In the genomic region with DNA sequence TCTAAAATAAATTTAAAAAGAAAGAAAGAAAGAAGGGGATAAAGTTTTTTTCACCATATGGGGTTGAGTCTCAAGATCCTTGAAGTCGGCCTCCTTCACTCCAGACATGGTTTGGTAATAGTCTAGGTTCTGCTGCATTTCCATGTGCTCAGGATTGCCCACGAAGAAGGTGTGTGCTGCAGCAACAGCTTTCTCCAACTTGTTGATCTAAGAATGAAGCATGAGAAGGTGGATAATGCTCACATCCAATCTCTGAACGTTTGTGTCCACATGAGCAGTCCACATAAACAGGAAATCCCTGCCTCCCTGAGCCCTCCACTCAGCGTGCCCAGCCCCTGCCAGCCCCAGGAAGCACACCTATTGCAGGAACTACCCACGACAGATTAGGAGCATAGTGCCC, we compare ENCODE assay signal across 31 cellular contexts. TPM values are rescaled to one million over a fixed set of nuclear protein-coding genes. Genes with fewer than 3 reads are reported as not detected.
DNase-seq lines count a peak whose midpoint lies in the region; ATAC-seq, FAIRE-seq and TF ChIP-seq lines count a peak whose summit lies in the region.
"Had no signal": no experiment of that assay in that cellular context is flagged by ENCODE, and none has a peak within 500 bp of the region (broad histone marks: within the 10 kb centered on the region; RNA-seq: fewer than 3 reads in every experiment).

No MANE protein-coding gene starts in this region.

- DNase-seq in activated T-cell treated with anti-CD3 and anti-CD28 coated beads, Interleukin-2, amount 50 U/mL, for 24 hours: no peak
- no peak for DNase-seq in activated T-cell treated with anti-CD3 and anti-CD28 coated beads, Interleukin-2, amount 50 U/mL, for 72 hours
- no peak for DNase-seq in K562 (ENCODE audit: extremely low read depth in 1 of 4, low spot score in 3 of 4)
- DNase-seq in T-helper 2 cell: no peak
- no peak for DNase-seq in CD8-positive, alpha-beta memory T cell
- DNase-seq in transverse colon: no peak
- DNase-seq: AML-193; CD8-positive, alpha-beta T cell; DMS 273 treated with DMSO at 0.1 percent for 48 hours; DMS79; GF-D8; GM23248; H7; NCI-H1092 treated with DMSO at 0.1 percent for 48 hours; NCI-H1436; NCI-H187 treated with DMSO at 0.1 percent for 48 hours; NCI-H2171 treated with DMSO at 0.1 percent for 48 hours; NCI-H345; NCI-H524; NCI-H774; PC-3; SJCRH30 had no signal

- peak overlapping the region; percentile 47 for H3K27ac Mint-ChIP-seq in activated T-cell treated with anti-CD3 and anti-CD28 coated beads, Interleukin-2, amount 50 U/mL, for 24 hours
- no peak overlapping the region for H3K27ac Mint-ChIP-seq in activated T-cell treated with anti-CD3 and anti-CD28 coated beads, Interleukin-2, amount 50 U/mL, for 72 hours
- H3K27ac Mint-ChIP-seq in CD8-positive, alpha-beta memory T cell: peak overlapping the region in 1 of 8 donors; percentile 51
- H3K27ac Mint-ChIP-seq: CD8-positive, alpha-beta T cell had no signal

- H4K20me1 ChIP-seq in K562 (replicated peaks; ENCODE audit: control insufficient read depth, insufficient read depth, low read length): peaks cover 15% of the 10 kb centered on the region

- H3K36me3 Mint-ChIP-seq in activated T-cell treated with anti-CD3 and anti-CD28 coated beads, Interleukin-2, amount 50 U/mL, for 24 hours (ENCODE audit: low read depth): peaks cover 55% of the 10 kb centered on the region
- H3K36me3 Mint-ChIP-seq in activated T-cell treated with anti-CD3 and anti-CD28 coated beads, Interleukin-2, amount 50 U/mL, for 72 hours (ENCODE audit: insufficient read depth in 2 of 2): peaks cover 3 to 6% of the 10 kb centered on the region in 2 donors
- peaks cover 0 to 43% (median 10%) of the 10 kb centered on the region in 3 donors for H3K36me3 Mint-ChIP-seq in CD8-positive, alpha-beta memory T cell

- TF ChIP-seq EP300 in K562 (IDR thresholded peaks at IDR 0.05; ENCODE audit: low read length) (no peak), transverse colon (IDR thresholded peaks at IDR 0.05; ENCODE audit: low read depth) (no peak)

- H3K27me3 ChIP-seq in K562 (ENCODE audit: control insufficient read depth in 2 of 2, insufficient read depth in 2 of 2, low read length in 2 of 2) (no peaks in the 10 kb centered on the region), mucosa of stomach (ENCODE audit: control insufficient read depth, insufficient read depth, low read length) (no peaks in the 10 kb centered on the region), transverse colon (no peaks in the 10 kb centered on the region)
- no peaks in the 10 kb centered on the region for H3K27me3 ChIP-seq in CD8-positive, alpha-beta memory T cell (ENCODE audit: insufficient read depth, low read length, poor library complexity, severe bottlenecking)
- H3K27me3 ChIP-seq: SJCRH30 had no signal

- TF ChIP-seq RAD21 in K562 (CRISPR knock-in tag; conservative IDR thresholded peaks at IDR 0.05 in 1 of 2, IDR thresholded peaks at IDR 0.05 in 1 of 2): no peak

- H3K4me3 ChIP-seq in HEK293 (ENCODE audit: low read depth, low read length) (no peak overlapping the region), K562 (no peak overlapping the region), mucosa of stomach (ENCODE audit: low read length) (no peak overlapping the region), transverse colon (no peak overlapping the region)
- no peak overlapping the region for H3K4me3 ChIP-seq in CD8-positive, alpha-beta memory T cell (ENCODE audit: low read length)
- H3K4me3 ChIP-seq: GM23248, SJCRH30 had no signal

- peaks cover 5% of the 10 kb centered on the region for H3K4me1 Mint-ChIP-seq in activated T-cell treated with anti-CD3 and anti-CD28 coated beads, Interleukin-2, amount 50 U/mL, for 24 hours (ENCODE audit: low read depth)
- H3K4me1 Mint-ChIP-seq in activated T-cell treated with anti-CD3 and anti-CD28 coated beads, Interleukin-2, amount 50 U/mL, for 72 hours (ENCODE audit: low read depth): no peaks in the 10 kb centered on the region
- peaks cover 0 to 8% (median 4%) of the 10 kb centered on the region in 3 donors for H3K4me1 Mint-ChIP-seq in CD8-positive, alpha-beta memory T cell

- TF ChIP-seq POLR2A in K562 (conservative IDR thresholded peaks at IDR 0.05) (no peak), transverse colon (IDR thresholded peaks at IDR 0.05) (no peak)

- no peaks in the 10 kb centered on the region for H3K4me1 ChIP-seq in HEK293 (ENCODE audit: control insufficient read depth, insufficient read depth, low read length)
- peaks cover 8 to 22% of the 10 kb centered on the region in 2 experiments; a peak in 3 of 5 replicates for H3K4me1 ChIP-seq in K562 (replicated peaks in 1 of 2; ENCODE audit: control insufficient read depth in 2 of 2, insufficient read depth in 2 of 2, low read length in 2 of 2)
- H3K4me1 ChIP-seq in mucosa of stomach (ENCODE audit: control insufficient read depth, insufficient read depth, low read length): peaks cover 6% of the 10 kb centered on the region
- peaks cover 15% of the 10 kb centered on the region for H3K4me1 ChIP-seq in CD8-positive, alpha-beta memory T cell (ENCODE audit: insufficient read depth, low read length)
- H3K4me1 ChIP-seq in transverse colon: peaks cover 5 to 17% (median 10%) of the 10 kb centered on the region in 4 donors

- no peaks in the 10 kb centered on the region for H3K27me3 Mint-ChIP-seq in activated T-cell treated with anti-CD3 and anti-CD28 coated beads, Interleukin-2, amount 50 U/mL, for 24 hours
- H3K27me3 Mint-ChIP-seq in activated T-cell treated with anti-CD3 and anti-CD28 coated beads, Interleukin-2, amount 50 U/mL, for 72 hours (ENCODE audit: low read depth): no peaks in the 10 kb centered on the region
- H3K27me3 Mint-ChIP-seq in CD8-positive, alpha-beta memory T cell: no peaks in the 10 kb centered on the region

- no peak overlapping the region for H3K4me3 Mint-ChIP-seq in activated T-cell treated with anti-CD3 and anti-CD28 coated beads, Interleukin-2, amount 50 U/mL, for 24 hours
- H3K4me3 Mint-ChIP-seq in activated T-cell treated with anti-CD3 and anti-CD28 coated beads, Interleukin-2, amount 50 U/mL, for 72 hours: no peak overlapping the region
- H3K4me3 Mint-ChIP-seq in CD8-positive, alpha-beta memory T cell: peak overlapping the region in 1 of 7 donors; percentile 24
- H3K4me3 Mint-ChIP-seq: CD8-positive, alpha-beta T cell had no signal

- intact Hi-C loops in K562 (cut with micrococcal nuclease) (no loop called here), transverse colon (cut with DNase I; ENCODE audit: low total_unique reads) (loop anchor here (10.0 kb wide), 1 partner anchor 427 kb away; the partner anchor contains the start of gene FOXJ3)

- H3K4me2 ChIP-seq in K562 (ENCODE audit: insufficient read depth, low read length): no peak overlapping the region
- H3K4me2 ChIP-seq: KMS-11 had no signal

- BruUV-seq in K562 (replicated peaks; lab: Mats Ljungman, UMichigan): no TSS peak

- FAIRE-seq in K562 (lab: Jason Lieb, UNC): no peak
- FAIRE-seq: A204.1, GM12892 had no signal

- in situ Hi-C loops in K562 (cut with MboI) (no loop called here), transverse colon (cut with MboI; ENCODE audit: low pct_ligation_motif_present in 1 of 4, low pct_unique_long_range_greater_than_20kb in 1 of 4, low sequenced_read_pairs in 3 of 4) (loop anchor here in 3 of 4 donors (10.0 to 25.0 kb wide), 2 partner anchors 425 to 427 kb away; partner anchors contain the start of gene FOXJ3 (in 3 of the 3))

- CTCF ChIA-PET in HEK293 (lab: Yijun Ruan, JAX): interaction anchor here (0.6 to 0.9 kb wide), 3 partner anchors 31 to 335 kb away, joined by 3 to 4 read pairs (median 4); no protein-coding TSS in a partner anchor
- CTCF ChIA-PET in K562 (lab: Yijun Ruan, JAX; ENCODE audit: low intra/inter-chr PET ratio): no interaction called here
- CTCF ChIA-PET in CD8-positive, alpha-beta memory T cell (lab: Charles Lee): interaction anchor here (0.6 to 1.1 kb wide), 2 partner anchors 84 to 219 kb away, joined by 3 read pairs; partner anchors contain the start of gene ZNF691

- POLR2A ChIA-PET in HEK293 (lab: Yijun Ruan, JAX) (no interaction called here), K562 (lab: Yijun Ruan, JAX) (interaction anchor here (0.6 to 1.3 kb wide), 3 partner anchors 10 to 80 kb away, joined by 3 to 4 read pairs (median 3); partner anchors contain the start of gene YBX1)
- POLR2A ChIA-PET in CD8-positive, alpha-beta memory T cell (lab: Charles Lee): no interaction called here

- peaks cover 31% of the 10 kb centered on the region for H3K79me2 ChIP-seq in K562 (ENCODE audit: control insufficient read depth, insufficient read depth, low read length)

- H3K36me3 ChIP-seq in HEK293 (ENCODE audit: control insufficient read depth in 2 of 2, insufficient read depth in 1 of 2, low read length in 2 of 2) (peaks cover 17 to 52% of the 10 kb centered on the region in 2 experiments), K562 (ENCODE audit: control insufficient read depth, insufficient read depth, low read length) (peaks cover 39% of the 10 kb centered on the region), mucosa of stomach (ENCODE audit: control insufficient read depth, insufficient read depth, low read length) (no peaks in the 10 kb centered on the region), transverse colon (peaks cover 0 to 18% (median 2%) of the 10 kb centered on the region in 4 donors)
- H3K36me3 ChIP-seq in CD8-positive, alpha-beta memory T cell (ENCODE audit: insufficient read depth, low read length): peaks cover 19% of the 10 kb centered on the region

- H3K9me3 ChIP-seq in HEK293 (ENCODE audit: control insufficient read depth, insufficient read depth, low read depth, low read length): no peaks in the 10 kb centered on the region
- no peaks in the 10 kb centered on the region for H3K9me3 ChIP-seq in K562 (replicated peaks; ENCODE audit: control insufficient read depth, insufficient read depth, low read depth, low read length)
- no peaks in the 10 kb centered on the region for H3K9me3 ChIP-seq in mucosa of stomach (ENCODE audit: control insufficient read depth, low read length)
- H3K9me3 ChIP-seq in CD8-positive, alpha-beta memory T cell (ENCODE audit: low read length): no peaks in the 10 kb centered on the region
- H3K9me3 ChIP-seq in transverse colon: no peaks in the 10 kb centered on the region
- H3K9me3 ChIP-seq: SJCRH30 had no signal

- 79% methylated on average over 5 of the region's 5 CpGs for WGBS in K562 (ENCODE audit: insufficient coverage, low coverage, missing lambda C conversion rate)
- 53% methylated on average over 5 of the region's 5 CpGs; no CpG with 5 or more reads in 1 of the 2 donors for WGBS in transverse colon (ENCODE audit: low coverage in 1 of 2), 2 donors

- H2AFZ ChIP-seq in K562 (ENCODE audit: low read depth, low read length): no peak overlapping the region
- H2AFZ ChIP-seq: GM23248 had no signal

- H3K9ac ChIP-seq in K562 (ENCODE audit: insufficient read depth in 1 of 2, low read depth in 2 of 2, low read length in 2 of 2): no peak overlapping the region; a peak in 1 of 4 replicates
- H3K9ac ChIP-seq in mucosa of stomach (ENCODE audit: low read length): peak overlapping the region; percentile 28
- H3K9ac ChIP-seq: GM23248, KMS-11 had no signal

- H3K9me1 ChIP-seq in K562 (ENCODE audit: control insufficient read depth, insufficient read depth, low read length): no peaks in the 10 kb centered on the region

- H3K27ac ChIP-seq in HEK293 (ENCODE audit: extremely low read depth, low read depth, low read length) (no peak overlapping the region), K562 (ENCODE audit: extremely low read depth, low read depth, low read length) (no peak overlapping the region), transverse colon (no peak overlapping the region)
- H3K27ac ChIP-seq in CD8-positive, alpha-beta memory T cell (ENCODE audit: low read depth, low read length): no peak overlapping the region
- H3K27ac ChIP-seq: C4-2B, GM23248, KMS-11, SJCRH30 had no signal

- no peaks in the 10 kb centered on the region for H3K9me3 Mint-ChIP-seq in activated T-cell treated with anti-CD3 and anti-CD28 coated beads, Interleukin-2, amount 50 U/mL, for 24 hours
- no peaks in the 10 kb centered on the region for H3K9me3 Mint-ChIP-seq in activated T-cell treated with anti-CD3 and anti-CD28 coated beads, Interleukin-2, amount 50 U/mL, for 72 hours
- H3K9me3 Mint-ChIP-seq in CD8-positive, alpha-beta memory T cell: no peaks in the 10 kb centered on the region
- H3K9me3 Mint-ChIP-seq: CD8-positive, alpha-beta T cell had no signal

- TF ChIP-seq CTCF in HEK293 (tag by site-specific recombination; IDR thresholded peaks at IDR 0.05) (no peak), K562 (IDR thresholded peaks at IDR 0.05 in 2 of 3, conservative IDR thresholded peaks at IDR 0.05 in 1 of 3; ENCODE audit: insufficient read depth in 2 of 3, low read depth in 1 of 3, low read length in 3 of 3) (no peak), transverse colon (IDR thresholded peaks at IDR 0.05) (no peak)

- no peak for ATAC-seq in activated T-cell treated with anti-CD3 and anti-CD28 coated beads, Interleukin-2, amount 50 U/mL, for 72 hours (replicated peaks in 1 of 2)
- ATAC-seq in K562: no peak
- ATAC-seq: CD8-positive, alpha-beta T cell; PC-3; Right ventricle myocardium inferior; SK-N-SH treated with all-trans-retinoic acid at 6 μM for 48 hours had no signal

RNA-seq across cellular contexts. Expression of gene P3H1, which starts 4.6 kb away (rescaled TPM):
- 10 to 100 TPM; 32.6 to 36.0 TPM for total RNA-seq in activated T-cell treated with anti-CD3 and anti-CD28 coated beads, Interleukin-2, amount 50 U/mL, for 72 hours
- total RNA-seq in K562 (2011; cell fraction: chromatin; rRNA removed; ENCODE audit: low replicate concordance): 176 and 400 TPM in 2 replicates
- 273 and 316 TPM in 2 replicates for total RNA-seq in K562 (2011; cell fraction: nucleolus; rRNA removed)
- 218 and 223 TPM in 2 replicates for total RNA-seq in K562 (2011; cell fraction: nucleoplasm; rRNA removed)
- total RNA-seq in K562 (2014; rRNA removed) (45.7 and 55.3 TPM in 2 replicates), K562 (2014; rRNA removed; fragmentation: Illumina TruSeq; extraction: Trizol) (22.5 and 26.1 TPM in 2 replicates), K562 (2015; rRNA removed; fragmentation: Illumina TruSeq; extraction: Trizol) (39.2 and 40.8 TPM in 2 replicates), K562 (2021) (79.5 and 81.7 TPM in 2 replicates), transverse colon (10 to 100 TPM in 3 of 4 donors, 1 to 10 TPM in 1; 8.7 to 37.2 (median 10.2) TPM)
- polyA plus RNA-seq in K562 (2011; rRNA removed) (60.9 and 92.0 TPM in 2 replicates), K562 (2014; fragmentation: Illumina TruSeq; extraction: Trizol) (52.1 and 55.8 TPM in 2 replicates), K562 (2014; fragmentation: Nextera tagmentation; extraction: Ambion mirVana) (1 to 10 TPM; 1.7 to 5.0 TPM), K562 (2014; rRNA removed) (50.1 and 62.9 TPM in 2 replicates)
- polyA plus RNA-seq in K562 (2011; cell fraction: cytosol; rRNA removed): 76.7 and 89.6 TPM in 2 replicates
- 482 and 572 TPM in 2 replicates for polyA plus RNA-seq in K562 (2011; cell fraction: nucleus; rRNA removed)
- polyA plus RNA-seq in K562 (2012): 38.4 and 79.3 TPM in 2 replicates
- polyA minus RNA-seq in K562 (2011; rRNA and poly(A)+ RNA removed): 61.5 and 64.9 TPM in 2 replicates
- 52.2 and 52.3 TPM in 2 replicates for polyA minus RNA-seq in K562 (2011; cell fraction: cytosol; rRNA and poly(A)+ RNA removed)
- 97.6 and 154 TPM in 2 replicates for polyA minus RNA-seq in K562 (2011; cell fraction: nucleus; rRNA and poly(A)+ RNA removed)
- total RNA-seq in CD8-positive, alpha-beta memory T cell: 10 to 100 TPM; 35.6 to 38.5 TPM
- 11.1 TPM for polyA plus RNA-seq in CD8-positive, alpha-beta memory T cell

RNA-seq across cellular contexts. Expression of gene C1orf50, which starts 4.8 kb away (rescaled TPM):
- total RNA-seq in activated T-cell treated with anti-CD3 and anti-CD28 coated beads, Interleukin-2, amount 50 U/mL, for 72 hours: 10 to 100 TPM; 11.7 to 12.2 TPM
- 18.1 and 39.6 TPM in 2 replicates for total RNA-seq in K562 (2011; cell fraction: chromatin; rRNA removed; ENCODE audit: low replicate concordance)
- 13.2 and 14.9 TPM in 2 replicates for total RNA-seq in K562 (2011; cell fraction: nucleolus; rRNA removed)
- total RNA-seq in K562 (2011; cell fraction: nucleoplasm; rRNA removed): 26.0 and 38.0 TPM in 2 replicates
- total RNA-seq in K562 (2014; rRNA removed) (3.5 and 5.7 TPM in 2 replicates), K562 (2014; rRNA removed; fragmentation: Illumina TruSeq; extraction: Trizol) (5.2 and 8.1 TPM in 2 replicates), K562 (2015; rRNA removed; fragmentation: Illumina TruSeq; extraction: Trizol) (5.3 and 5.9 TPM in 2 replicates), K562 (2021) (5.7 and 8.5 TPM in 2 replicates), transverse colon (10 to 100 TPM in 1 of 4 donors, 1 to 10 TPM in 3; 4.0 to 81.2 (median 8.1) TPM)
- polyA plus RNA-seq in K562 (2011; rRNA removed) (12.5 and 13.9 TPM in 2 replicates), K562 (2014; fragmentation: Illumina TruSeq; extraction: Trizol) (5.4 and 7.1 TPM in 2 replicates), K562 (2014; fragmentation: Nextera tagmentation; extraction: Ambion mirVana) (1 to 10 TPM in 1 of 2 experiments, under 1 TPM in 1; 0.55 to 1.8 TPM), K562 (2014; rRNA removed) (3.4 and 3.5 TPM in 2 replicates)
- 4.9 and 5.3 TPM in 2 replicates for polyA plus RNA-seq in K562 (2011; cell fraction: cytosol; rRNA removed)
- 3.7 and 8.0 TPM in 2 replicates for polyA plus RNA-seq in K562 (2011; cell fraction: nucleus; rRNA removed)
- polyA plus RNA-seq in K562 (2012): 3.3 and 7.4 TPM in 2 replicates
- 9.5 and 11.0 TPM in 2 replicates for polyA minus RNA-seq in K562 (2011; rRNA and poly(A)+ RNA removed)
- 1.8 and 2.4 TPM in 2 replicates for polyA minus RNA-seq in K562 (2011; cell fraction: cytosol; rRNA and poly(A)+ RNA removed)
- polyA minus RNA-seq in K562 (2011; cell fraction: nucleus; rRNA and poly(A)+ RNA removed): 5.1 and 8.7 TPM in 2 replicates
- total RNA-seq in CD8-positive, alpha-beta memory T cell: 1 to 10 TPM; 5.4 to 8.7 TPM
- polyA plus RNA-seq in CD8-positive, alpha-beta memory T cell: 3.5 TPM

RNA-seq across cellular contexts. Expression of gene CLDN19, which starts 22.2 kb away (rescaled TPM):
- total RNA-seq in activated T-cell treated with anti-CD3 and anti-CD28 coated beads, Interleukin-2, amount 50 U/mL, for 72 hours: not detected
- not detected in 2 replicates for total RNA-seq in K562 (2011; cell fraction: chromatin; rRNA removed; ENCODE audit: low replicate concordance)
- total RNA-seq in K562 (2011; cell fraction: nucleolus; rRNA removed): not detected in 2 replicates
- total RNA-seq in K562 (2011; cell fraction: nucleoplasm; rRNA removed): not detected in 2 replicates
- total RNA-seq in K562 (2014; rRNA removed) (not detected in 2 replicates), K562 (2014; rRNA removed; fragmentation: Illumina TruSeq; extraction: Trizol) (not detected in 2 replicates), K562 (2015; rRNA removed; fragmentation: Illumina TruSeq; extraction: Trizol) (not detected in 2 replicates), K562 (2021) (not detected in 2 replicates), transverse colon (under 1 TPM in 1 of 4 donors, not detected in 3; 0.27 TPM)
- polyA plus RNA-seq in K562 (2011; rRNA removed) (not detected in 2 replicates), K562 (2014; fragmentation: Illumina TruSeq; extraction: Trizol) (not detected in 2 replicates), K562 (2014; fragmentation: Nextera tagmentation; extraction: Ambion mirVana) (not detected), K562 (2014; rRNA removed) (not detected in 2 replicates)
- polyA plus RNA-seq in K562 (2011; cell fraction: cytosol; rRNA removed): 0.03 TPM in 1 of 2 replicates, not detected in the other
- not detected in 2 replicates for polyA plus RNA-seq in K562 (2011; cell fraction: nucleus; rRNA removed)
- polyA plus RNA-seq in K562 (2012): 0.03 TPM in 1 of 2 replicates, not detected in the other
- polyA minus RNA-seq in K562 (2011; rRNA and poly(A)+ RNA removed): not detected in 2 replicates
- not detected in 2 replicates for polyA minus RNA-seq in K562 (2011; cell fraction: cytosol; rRNA and poly(A)+ RNA removed)
- not detected in 2 replicates for polyA minus RNA-seq in K562 (2011; cell fraction: nucleus; rRNA and poly(A)+ RNA removed)
- total RNA-seq in CD8-positive, alpha-beta memory T cell: not detected
- polyA plus RNA-seq in CD8-positive, alpha-beta memory T cell: not detected
- total RNA-seq: CD8-positive, alpha-beta T cell; GM23248; HT1080; PC-3; Right ventricle myocardium inferior had no signal
- polyA plus RNA-seq: GM23248 had no signal

RNA-seq across cellular contexts. Expression of gene TMEM269, which starts 22.5 kb away (rescaled TPM):
- 1 to 10 TPM in 1 of 2 donors, under 1 TPM in 1; 0.81 to 1.9 TPM for total RNA-seq in activated T-cell treated with anti-CD3 and anti-CD28 coated beads, Interleukin-2, amount 50 U/mL, for 72 hours
- 0.53 and 2.8 TPM in 2 replicates for total RNA-seq in K562 (2011; cell fraction: chromatin; rRNA removed; ENCODE audit: low replicate concordance)
- 1.0 and 1.2 TPM in 2 replicates for total RNA-seq in K562 (2011; cell fraction: nucleolus; rRNA removed)
- 1.4 and 1.8 TPM in 2 replicates for total RNA-seq in K562 (2011; cell fraction: nucleoplasm; rRNA removed)
- total RNA-seq in K562 (2014; rRNA removed) (0.08 and 0.09 TPM in 2 replicates), K562 (2014; rRNA removed; fragmentation: Illumina TruSeq; extraction: Trizol) (0.18 and 0.22 TPM in 2 replicates), K562 (2015; rRNA removed; fragmentation: Illumina TruSeq; extraction: Trizol) (0.04 and 0.22 TPM in 2 replicates), K562 (2021) (0.27 and 0.34 TPM in 2 replicates), transverse colon (under 1 TPM in 1 of 4 donors, not detected in 3; 0.37 TPM)
- polyA plus RNA-seq in K562 (2011; rRNA removed) (0.49 and 0.58 TPM in 2 replicates), K562 (2014; fragmentation: Illumina TruSeq; extraction: Trizol) (0.21 and 0.27 TPM in 2 replicates), K562 (2014; fragmentation: Nextera tagmentation; extraction: Ambion mirVana) (under 1 TPM; 0.18 to 0.21 TPM), K562 (2014; rRNA removed) (0.09 TPM in 2 replicates)
- polyA plus RNA-seq in K562 (2011; cell fraction: cytosol; rRNA removed): 0.07 and 0.19 TPM in 2 replicates
- polyA plus RNA-seq in K562 (2011; cell fraction: nucleus; rRNA removed): 0.61 and 1.6 TPM in 2 replicates
- polyA plus RNA-seq in K562 (2012): 0.14 and 0.35 TPM in 2 replicates
- 0.25 and 0.75 TPM in 2 replicates for polyA minus RNA-seq in K562 (2011; rRNA and poly(A)+ RNA removed)
- polyA minus RNA-seq in K562 (2011; cell fraction: cytosol; rRNA and poly(A)+ RNA removed): not detected in 2 replicates
- 0.54 and 0.78 TPM in 2 replicates for polyA minus RNA-seq in K562 (2011; cell fraction: nucleus; rRNA and poly(A)+ RNA removed)
- under 1 TPM; 0.16 to 0.20 TPM for total RNA-seq in CD8-positive, alpha-beta memory T cell
- not detected for polyA plus RNA-seq in CD8-positive, alpha-beta memory T cell
- total RNA-seq: GM23248, HT1080, Right ventricle myocardium inferior had no signal
- polyA plus RNA-seq: GM23248 had no signal

RNA-seq across cellular contexts. Expression of gene ERMAP, which starts 54.7 kb away (rescaled TPM):
- total RNA-seq in activated T-cell treated with anti-CD3 and anti-CD28 coated beads, Interleukin-2, amount 50 U/mL, for 72 hours: 10 to 100 TPM in 1 of 2 donors, 1 to 10 TPM in 1; 8.4 to 10.0 TPM
- 68.5 and 80.5 TPM in 2 replicates for total RNA-seq in K562 (2011; cell fraction: chromatin; rRNA removed; ENCODE audit: low replicate concordance)
- total RNA-seq in K562 (2011; cell fraction: nucleolus; rRNA removed): 66.4 and 81.6 TPM in 2 replicates
- total RNA-seq in K562 (2011; cell fraction: nucleoplasm; rRNA removed): 80.8 and 97.2 TPM in 2 replicates
- total RNA-seq in K562 (2014; rRNA removed): 15.7 and 18.2 TPM in 2 replicates
- 23.7 and 25.0 TPM in 2 replicates for total RNA-seq in K562 (2014; rRNA removed; fragmentation: Illumina TruSeq; extraction: Trizol)
- total RNA-seq in K562 (2015; rRNA removed; fragmentation: Illumina TruSeq; extraction: Trizol): 22.2 and 23.7 TPM in 2 replicates
- 20.5 and 22.5 TPM in 2 replicates for total RNA-seq in K562 (2021)
- polyA plus RNA-seq in K562 (2011; rRNA removed): 15.3 and 24.9 TPM in 2 replicates
- 13.2 and 16.1 TPM in 2 replicates for polyA plus RNA-seq in K562 (2011; cell fraction: cytosol; rRNA removed)
- 28.4 and 45.9 TPM in 2 replicates for polyA plus RNA-seq in K562 (2011; cell fraction: nucleus; rRNA removed)
- polyA plus RNA-seq in K562 (2012): 15.9 and 21.3 TPM in 2 replicates
- polyA plus RNA-seq in K562 (2014; fragmentation: Illumina TruSeq; extraction: Trizol): 25.3 and 31.4 TPM in 2 replicates
- 10 to 100 TPM in 1 of 2 experiments, 1 to 10 TPM in 1; 8.0 to 12.9 TPM for polyA plus RNA-seq in K562 (2014; fragmentation: Nextera tagmentation; extraction: Ambion mirVana)
- polyA plus RNA-seq in K562 (2014; rRNA removed): 16.6 and 20.3 TPM in 2 replicates
- polyA minus RNA-seq in K562 (2011; rRNA and poly(A)+ RNA removed): 21.4 and 35.1 TPM in 2 replicates
- 14.4 and 16.4 TPM in 2 replicates for polyA minus RNA-seq in K562 (2011; cell fraction: cytosol; rRNA and poly(A)+ RNA removed)
- 24.0 and 28.0 TPM in 2 replicates for polyA minus RNA-seq in K562 (2011; cell fraction: nucleus; rRNA and poly(A)+ RNA removed)
- 1 to 10 TPM; 3.5 to 3.6 TPM for total RNA-seq in CD8-positive, alpha-beta memory T cell
- 3.1 TPM for polyA plus RNA-seq in CD8-positive, alpha-beta memory T cell
- total RNA-seq in transverse colon: 10 to 100 TPM; 12.5 to 30.7 (median 14.1) TPM
